8 cellular contexts compared by ENCODE assay signal in the genomic region with DNA sequence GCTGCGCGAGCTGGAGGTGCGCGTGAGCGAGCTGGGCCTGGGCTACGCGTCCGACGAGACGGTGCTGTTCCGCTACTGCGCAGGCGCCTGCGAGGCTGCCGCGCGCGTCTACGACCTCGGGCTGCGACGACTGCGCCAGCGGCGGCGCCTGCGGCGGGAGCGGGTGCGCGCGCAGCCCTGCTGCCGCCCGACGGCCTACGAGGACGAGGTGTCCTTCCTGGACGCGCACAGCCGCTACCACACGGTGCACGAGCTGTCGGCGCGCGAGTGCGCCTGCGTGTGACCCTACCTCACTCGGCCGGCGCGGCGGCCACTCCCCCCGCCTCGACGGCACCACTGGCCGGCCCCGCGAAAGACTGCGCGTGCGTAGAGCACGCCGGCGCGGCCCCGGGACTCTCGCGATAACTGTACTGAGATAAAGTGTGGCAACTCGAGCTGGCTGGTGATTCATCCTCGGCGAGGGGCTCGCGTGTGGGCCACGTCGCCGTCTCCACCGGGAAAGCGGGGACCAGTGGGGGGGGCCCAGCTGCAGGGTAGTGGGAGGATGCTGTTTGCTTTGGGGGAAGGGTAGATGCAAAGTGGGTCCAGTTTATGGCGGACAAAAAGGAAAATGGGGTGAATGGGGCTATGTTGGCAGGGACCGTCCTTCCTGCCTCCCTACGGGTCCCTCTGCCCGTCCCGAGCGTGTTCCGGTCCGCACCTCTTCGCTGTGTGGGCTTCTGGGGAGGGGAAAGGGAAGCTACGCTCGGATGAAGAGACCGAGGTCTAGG. TPM values are rescaled to one million over a fixed set of nuclear protein-coding genes. Genes with fewer than 3 reads are reported as not detected.
DNase-seq lines count a peak whose midpoint lies in the region; ATAC-seq and TF ChIP-seq lines count a peak whose summit lies in the region.

No MANE protein-coding gene starts in this region.

- peaks cover 0 to 3% (median 0%) of the 10 kb centered on the region in 3 donors for H3K4me1 ChIP-seq in skeletal muscle tissue (ENCODE audit: control insufficient read depth in 3 of 3, insufficient read depth in 3 of 3, low read length in 3 of 3)

- H3K27ac ChIP-seq in skeletal muscle tissue (ENCODE audit: low read depth, low read length) = no peak overlapping the region

- H3K27me3 ChIP-seq in skeletal muscle tissue (ENCODE audit: control insufficient read depth in 3 of 3, insufficient read depth in 3 of 3, low read length in 3 of 3) = peaks cover 33 to 58% (median 37%) of the 10 kb centered on the region in 3 donors

- H3K9ac ChIP-seq in skeletal muscle tissue (ENCODE audit: low read depth in 1 of 3, low read length in 3 of 3) = peak overlapping the region in 2 of 3 donors; percentile 8 to 23

- ATAC-seq in GM18505 (IDR thresholded peaks at IDR 0.05; ENCODE audit: unreplicated experiment) (peak; percentile 67), HG02938 (IDR thresholded peaks at IDR 0.05; ENCODE audit: unreplicated experiment) (peak; percentile 69)

- DNase-seq in NCI-H2081 (lab: John Stamatoyannopoulos, UW) (peak; percentile 94 to 97), UCSD-AML1 (lab: John Stamatoyannopoulos, UW; ENCODE audit: unreplicated experiment) (peak; percentile 97), brain pericyte (ENCODE audit: low read depth, low spot score) (peak; percentile 79), iPS-NIHi7 (ENCODE audit: extremely low spot score) (peak; percentile 98), NCI-H1694 (lab: John Stamatoyannopoulos, UW) (no peak)

- H3K4me3 ChIP-seq in skeletal muscle tissue (ENCODE audit: low read length in 3 of 3) = peak overlapping the region; percentile 13 to 65 (median 43)

- TF ChIP-seq POLR2A in GM18505 (IDR thresholded peaks at IDR 0.05; ENCODE audit: borderline replicate concordance, extremely low read depth, insufficient read depth, insufficient read length) = peak; percentile 91

- no peaks in the 10 kb centered on the region for H3K9me3 ChIP-seq in skeletal muscle tissue (ENCODE audit: control insufficient read depth in 3 of 3, low read length in 3 of 3)

- no peaks in the 10 kb centered on the region for H3K36me3 ChIP-seq in skeletal muscle tissue (ENCODE audit: control insufficient read depth in 3 of 3, insufficient read depth in 3 of 3, low read length in 3 of 3)

RNA-seq across cellular contexts. Expression of a gene that starts 11.4 kb away (rescaled TPM):
- total RNA-seq in skeletal muscle tissue = not detected

RNA-seq across cellular contexts. Expression of a gene that starts 23.2 kb away (rescaled TPM):
- total RNA-seq in skeletal muscle tissue = not detected

RNA-seq across cellular contexts. Expression of a gene that starts 23.2 kb away (rescaled TPM):
- total RNA-seq in skeletal muscle tissue = not detected

RNA-seq across cellular contexts. Expression of a gene that starts 37.1 kb away (rescaled TPM):
- total RNA-seq in skeletal muscle tissue = 15.7 TPM

RNA-seq across cellular contexts. Expression of a gene that starts 42.3 kb away (rescaled TPM):
- total RNA-seq in skeletal muscle tissue = not detected
